8 cellular contexts compared by ENCODE assay signal in genomic region chr11:118434553-118435232, GRCh38. TPM values are rescaled to one million over a fixed set of nuclear protein-coding genes. Genes with fewer than 3 reads are reported as not detected.
DNase-seq lines count a peak whose midpoint lies in the region; TF ChIP-seq lines count a peak whose summit lies in the region.

No MANE protein-coding gene starts in this region.

- TF ChIP-seq CTCF in GM12873 (IDR thresholded peaks at IDR 0.05; ENCODE audit: insufficient read depth, low read depth, low read length, missing control alignments) (peak; percentile 10), endothelial cell (IDR thresholded peaks at IDR 0.05; ENCODE audit: unreplicated experiment) (no peak)

- H3K4me1 ChIP-seq in mucosa of stomach (ENCODE audit: control insufficient read depth, insufficient read depth, low read length) (peaks cover 27% of the 10 kb centered on the region), subcutaneous abdominal adipose tissue (ENCODE audit: control insufficient read depth in 5 of 5, insufficient read depth in 5 of 5, low read length in 5 of 5) (peaks cover 0 to 50% (median 46%) of the 10 kb centered on the region in 5 donors)

- peak overlapping the region; percentile 74 for H3K27ac ChIP-seq in subcutaneous abdominal adipose tissue (ENCODE audit: low read depth, low read length)

- no peaks in the 10 kb centered on the region for H3K36me3 Mint-ChIP-seq in endothelial cell (ENCODE audit: low read depth, unreplicated experiment)

- no peaks in the 10 kb centered on the region for H3K36me3 ChIP-seq in mucosa of stomach (ENCODE audit: control insufficient read depth, insufficient read depth, low read length)
- H3K36me3 ChIP-seq in subcutaneous abdominal adipose tissue (ENCODE audit: control insufficient read depth in 5 of 5, insufficient read depth in 5 of 5, low read length in 5 of 5): no peaks in the 10 kb centered on the region

- DNase-seq in NCI-H2227 treated with DMSO at 0.1 percent for 48 hours (lab: John Stamatoyannopoulos, UW) (peak; percentile 73), endothelial cell (ENCODE audit: low spot score) (peak; percentile 50), NCI-H2029 (lab: John Stamatoyannopoulos, UW) (no peak), GOT3 (lab: John Stamatoyannopoulos, UW) (no peak)
- peak; percentile 78 for DNase-seq in activated CD8-positive, alpha-beta memory T cell treated with anti-CD3 and anti-CD28 coated beads for 24 hours

- peaks cover 6% of the 10 kb centered on the region for H3K27me3 Mint-ChIP-seq in endothelial cell (ENCODE audit: unreplicated experiment)

- H3K9ac ChIP-seq in mucosa of stomach (ENCODE audit: low read length) (no peak overlapping the region), subcutaneous abdominal adipose tissue (ENCODE audit: low read length in 5 of 5) (peak overlapping the region; percentile 35 to 77 (median 63))

- H3K27me3 ChIP-seq in mucosa of stomach (ENCODE audit: control insufficient read depth, insufficient read depth, low read length) (no peaks in the 10 kb centered on the region), subcutaneous abdominal adipose tissue (ENCODE audit: control insufficient read depth in 5 of 5, insufficient read depth in 4 of 5, low read length in 5 of 5) (no peaks in the 10 kb centered on the region)

- no peaks in the 10 kb centered on the region for H3K9me3 Mint-ChIP-seq in endothelial cell (ENCODE audit: unreplicated experiment)

- H3K9me3 ChIP-seq in mucosa of stomach (ENCODE audit: control insufficient read depth, low read length) (no peaks in the 10 kb centered on the region), subcutaneous abdominal adipose tissue (ENCODE audit: control insufficient read depth in 5 of 5, low read length in 5 of 5) (no peaks in the 10 kb centered on the region)

- peaks cover 21% of the 10 kb centered on the region for H3K4me1 Mint-ChIP-seq in endothelial cell (ENCODE audit: unreplicated experiment)

- H3K4me3 Mint-ChIP-seq in endothelial cell (ENCODE audit: unreplicated experiment): peak overlapping the region; percentile 90

- H3K4me3 ChIP-seq in mucosa of stomach (ENCODE audit: low read length): peak overlapping the region; percentile 75
- peak overlapping the region; percentile 70 to 95 (median 76) for H3K4me3 ChIP-seq in subcutaneous abdominal adipose tissue (ENCODE audit: low read depth in 1 of 5, low read length in 5 of 5)

- no peak overlapping the region for H3K27ac Mint-ChIP-seq in endothelial cell (ENCODE audit: unreplicated experiment)

RNA-seq across cellular contexts. Expression of gene KMT2A, which starts 1.6 kb away (rescaled TPM):
- 104 TPM for total RNA-seq in endothelial cell (ENCODE audit: unreplicated experiment)

RNA-seq across cellular contexts. Expression of gene ATP5MG, which starts 33.3 kb away (rescaled TPM):
- total RNA-seq in endothelial cell (ENCODE audit: unreplicated experiment): 280 TPM

Comparison
In these comparisons a context has a peak if more than half of its experiments do, and no peak if none do; other contexts are left out.
1. DNase-seq: peak in NCI-H2227 treated with DMSO at 0.1 percent for 48 hours (single experiment), activated CD8-positive, alpha-beta memory T cell treated with anti-CD3 and anti-CD28 coated beads for 24 hours (single experiment) and endothelial cell (single experiment); none in NCI-H2029 (single experiment) and GOT3 (single experiment).